In genomic region chr3:195140816-195141793, GRCh38 we compare ENCODE assay signal across 17 cellular contexts.
"Had no signal": no experiment of that assay in that cellular context is flagged by ENCODE, and none has a peak within 500 bp of the region (broad histone marks: within the 10 kb centered on the region; RNA-seq: fewer than 3 reads in every experiment).

No MANE protein-coding gene starts in this region.

- H3K4me1 Mint-ChIP-seq: central memory CD8-positive, alpha-beta T cell had no signal

- H3K4me1 ChIP-seq: left lung, psoas muscle, sigmoid colon had no signal

- ATAC-seq: activated T-cell treated with anti-CD3 and anti-CD28 coated beads, Interleukin-2, amount 50 U/mL, for 72 hours; effector memory CD8-positive, alpha-beta T cell; heart right ventricle; left lung; natural killer cell; psoas muscle had no signal

- FAIRE-seq: frontal cortex, urothelium cell line had no signal

- DNase-seq: activated CD4-positive, alpha-beta memory T cell treated with anti-CD3 and anti-CD28 coated beads for 36 hours; activated T-cell treated with anti-CD3 and anti-CD28 coated beads, Interleukin-2, amount 50 U/mL, for 72 hours; effector memory CD8-positive, alpha-beta T cell; heart right ventricle; islet precursor cell; left lung; natural killer cell; nucleus accumbens; psoas muscle; sigmoid colon; stimulated activated CD4-positive, alpha-beta T cell treated with anti-CD3 and anti-CD28 coated beads, Interleukin-2, amount 100 ng/mL, for 48 hours; stimulated activated naive CD4-positive, alpha-beta T cell treated with Interleukin-2 at 50 U/mL for 16 hours had no signal

- H3K27me3 ChIP-seq: heart right ventricle, left lung, sigmoid colon had no signal

- H3K27me3 Mint-ChIP-seq: activated CD4-positive, alpha-beta memory T cell treated with anti-CD3 and anti-CD28 coated beads for 36 hours; central memory CD8-positive, alpha-beta T cell; effector memory CD8-positive, alpha-beta T cell had no signal

- H3K4me3 Mint-ChIP-seq: activated CD4-positive, alpha-beta memory T cell treated with anti-CD3 and anti-CD28 coated beads for 36 hours; activated T-cell treated with anti-CD3 and anti-CD28 coated beads, Interleukin-2, amount 50 U/mL, for 72 hours; central memory CD8-positive, alpha-beta T cell; effector memory CD8-positive, alpha-beta T cell; natural killer cell; T-helper 2 cell treated with Interferon-gamma antibody and Interleukin-4, amounts not matched to agents 5 μg/mL and 100 μg/mL, for 36 hours had no signal

- H3K27ac Mint-ChIP-seq: activated CD4-positive, alpha-beta memory T cell treated with anti-CD3 and anti-CD28 coated beads for 36 hours; activated T-cell treated with anti-CD3 and anti-CD28 coated beads, Interleukin-2, amount 50 U/mL, for 72 hours; effector memory CD8-positive, alpha-beta T cell; natural killer cell; T-helper 2 cell treated with Interferon-gamma antibody and Interleukin-4, amounts not matched to agents 5 μg/mL and 100 μg/mL, for 36 hours had no signal

- H3K36me3 Mint-ChIP-seq: natural killer cell had no signal

- H3K4me3 ChIP-seq: heart right ventricle, left lung, psoas muscle, sigmoid colon had no signal

- H3K27ac ChIP-seq: heart right ventricle, left lung, psoas muscle, sigmoid colon, VCaP had no signal

- H3K9me3 ChIP-seq: sigmoid colon had no signal

- H3K36me3 ChIP-seq: heart right ventricle, left lung, sigmoid colon had no signal
